10 cellular contexts compared by ENCODE assay signal in genomic region chr2:206442516-206442853, GRCh38. TPM values are rescaled to one million over a fixed set of nuclear protein-coding genes. Genes with fewer than 3 reads are reported as not detected.
A peak's percentile ranks its signal among the peaks of the same experiment; 100 is the strongest.
DNase-seq lines count a peak whose midpoint lies in the region; ATAC-seq and TF ChIP-seq lines count a peak whose summit lies in the region.
"Had no signal": no experiment of that assay in that cellular context is flagged by ENCODE, and none has a peak within 500 bp of the region (broad histone marks: within the 10 kb centered on the region; RNA-seq: fewer than 3 reads in every experiment).

No MANE protein-coding gene starts in this region.

- H3K27ac Mint-ChIP-seq in CD4-positive, alpha-beta memory T cell = peak overlapping the region in 1 of 7 donors; percentile 54
- H3K27ac Mint-ChIP-seq in IgD-negative memory B cell (no peak overlapping the region), chondrocyte (ENCODE audit: unreplicated experiment) (no peak overlapping the region)

- peaks cover 9 to 28% (median 15%) of the 10 kb centered on the region in 4 donors for H3K4me1 Mint-ChIP-seq in CD4-positive, alpha-beta memory T cell
- peaks cover 4 to 12% (median 10%) of the 10 kb centered on the region in 3 donors for H3K4me1 Mint-ChIP-seq in IgD-negative memory B cell
- H3K4me1 Mint-ChIP-seq in chondrocyte (ENCODE audit: low read depth) = peaks cover 17% of the 10 kb centered on the region

- H3K27me3 ChIP-seq in CD4-positive, alpha-beta memory T cell (ENCODE audit: insufficient read depth, low read length) = peaks cover 10% of the 10 kb centered on the region
- peaks cover 98% of the 10 kb centered on the region for H3K27me3 ChIP-seq in neutrophil

- CTCF ChIA-PET in CD4-positive, alpha-beta memory T cell (lab: Charles Lee; ENCODE audit: partially characterized antibody) = no interaction called here

- TF ChIP-seq CTCF in chondrocyte (IDR thresholded peaks at IDR 0.05) (no peak), neutrophil (IDR thresholded peaks at IDR 0.05) (no peak)

- no peak for DNase-seq in CD4-positive, alpha-beta memory T cell
- no peak for DNase-seq in chondrocyte (ENCODE audit: low spot score)
- DNase-seq in NCI-H69 (lab: John Stamatoyannopoulos, UW) = no peak
- DNase-seq in COLO668 (lab: John Stamatoyannopoulos, UW; ENCODE audit: unreplicated experiment) = no peak
- DNase-seq in NCI-H2081 (lab: John Stamatoyannopoulos, UW) = no peak

- no peak for ATAC-seq in HG03280 (IDR thresholded peaks at IDR 0.05; ENCODE audit: unreplicated experiment)
- ATAC-seq: body of pancreas had no signal

- H3K27me3 Mint-ChIP-seq in CD4-positive, alpha-beta memory T cell = peaks cover 39 to 54% of the 10 kb centered on the region in 2 donors
- peaks cover 41% of the 10 kb centered on the region for H3K27me3 Mint-ChIP-seq in IgD-negative memory B cell
- H3K27me3 Mint-ChIP-seq in chondrocyte (ENCODE audit: low read depth) = peaks cover 6% of the 10 kb centered on the region

- H3K4me3 ChIP-seq in CD4-positive, alpha-beta memory T cell (ENCODE audit: low read length in 2 of 2) = no peak overlapping the region
- peak overlapping the region; percentile 4 to 45 for H3K4me3 ChIP-seq in neutrophil (ENCODE audit: low read depth in 1 of 2, low read length in 1 of 2)
- H3K4me3 ChIP-seq: body of pancreas, lung had no signal

- H3K36me3 ChIP-seq in CD4-positive, alpha-beta memory T cell (ENCODE audit: insufficient read depth, low read length) = no peaks in the 10 kb centered on the region
- no peaks in the 10 kb centered on the region for H3K36me3 ChIP-seq in neutrophil

- intact Hi-C loops in CD4-positive, alpha-beta memory T cell (cut with micrococcal nuclease) = loop anchor here (2.0 to 10.0 kb wide), 2 partner anchors 88 to 278 kb away; no protein-coding TSS in a partner anchor

- H3K36me3 Mint-ChIP-seq in CD4-positive, alpha-beta memory T cell = no peaks in the 10 kb centered on the region
- H3K36me3 Mint-ChIP-seq in IgD-negative memory B cell (peaks cover 1% of the 10 kb centered on the region), chondrocyte (ENCODE audit: low read depth) (no peaks in the 10 kb centered on the region)

- POLR2A ChIA-PET in CD4-positive, alpha-beta memory T cell (lab: Charles Lee; ENCODE audit: partially characterized antibody) = interaction anchor here (1.5 kb wide), 1 partner anchor 101 kb away, joined by 3 read pairs; no protein-coding TSS in a partner anchor

- no peaks in the 10 kb centered on the region for H3K9me3 ChIP-seq in CD4-positive, alpha-beta memory T cell (ENCODE audit: control insufficient read depth in 1 of 2, low read length in 2 of 2)
- no peaks in the 10 kb centered on the region for H3K9me3 ChIP-seq in neutrophil
- H3K9me3 ChIP-seq: body of pancreas had no signal

- peaks cover 13% of the 10 kb centered on the region for H3K4me1 ChIP-seq in CD4-positive, alpha-beta memory T cell (ENCODE audit: insufficient read depth, low read length)
- H3K4me1 ChIP-seq in neutrophil (ENCODE audit: control insufficient read depth in 1 of 2, insufficient read depth in 1 of 2, low read depth in 1 of 2, low read length in 1 of 2) = peaks cover 18% of the 10 kb centered on the region in 2 experiments

- no peaks in the 10 kb centered on the region for H3K9me3 Mint-ChIP-seq in CD4-positive, alpha-beta memory T cell
- H3K9me3 Mint-ChIP-seq in IgD-negative memory B cell (no peaks in the 10 kb centered on the region), chondrocyte (ENCODE audit: low read depth) (no peaks in the 10 kb centered on the region)

- peak overlapping the region; percentile 64 to 85 (median 76) for H3K4me3 Mint-ChIP-seq in CD4-positive, alpha-beta memory T cell
- H3K4me3 Mint-ChIP-seq in IgD-negative memory B cell (peak overlapping the region; percentile 73 to 88 (median 75)), chondrocyte (ENCODE audit: unreplicated experiment) (peak overlapping the region; percentile 72)

- no peak overlapping the region for H3K27ac ChIP-seq in CD4-positive, alpha-beta memory T cell (ENCODE audit: low read depth, low read length)
- H3K27ac ChIP-seq in neutrophil = no peak overlapping the region
- H3K27ac ChIP-seq: body of pancreas had no signal

RNA-seq across cellular contexts. Expression of gene ADAM23, which starts 0.8 kb away (rescaled TPM):
- total RNA-seq in CD4-positive, alpha-beta memory T cell = 10 to 100 TPM; 28.1 to 31.3 TPM
- 1 to 10 TPM; 2.9 to 8.8 TPM for polyA plus RNA-seq in CD4-positive, alpha-beta memory T cell
- polyA plus RNA-seq in IgD-negative memory B cell = not detected
- total RNA-seq in chondrocyte = 19.2 to 24.5 TPM (median 22.7 TPM) in 3 replicates

Comparison
In these comparisons a context has a peak if more than half of its experiments do, and no peak if none do; other contexts are left out.
1. H3K4me3 ChIP-seq: peak in neutrophil (2 of 2); none in CD4-positive, alpha-beta memory T cell (0 of 2).
2. Peak in every context shown above with its lines, with median percentiles within 50 percentile points of each other: H3K4me3 Mint-ChIP-seq.